In the genomic region with DNA sequence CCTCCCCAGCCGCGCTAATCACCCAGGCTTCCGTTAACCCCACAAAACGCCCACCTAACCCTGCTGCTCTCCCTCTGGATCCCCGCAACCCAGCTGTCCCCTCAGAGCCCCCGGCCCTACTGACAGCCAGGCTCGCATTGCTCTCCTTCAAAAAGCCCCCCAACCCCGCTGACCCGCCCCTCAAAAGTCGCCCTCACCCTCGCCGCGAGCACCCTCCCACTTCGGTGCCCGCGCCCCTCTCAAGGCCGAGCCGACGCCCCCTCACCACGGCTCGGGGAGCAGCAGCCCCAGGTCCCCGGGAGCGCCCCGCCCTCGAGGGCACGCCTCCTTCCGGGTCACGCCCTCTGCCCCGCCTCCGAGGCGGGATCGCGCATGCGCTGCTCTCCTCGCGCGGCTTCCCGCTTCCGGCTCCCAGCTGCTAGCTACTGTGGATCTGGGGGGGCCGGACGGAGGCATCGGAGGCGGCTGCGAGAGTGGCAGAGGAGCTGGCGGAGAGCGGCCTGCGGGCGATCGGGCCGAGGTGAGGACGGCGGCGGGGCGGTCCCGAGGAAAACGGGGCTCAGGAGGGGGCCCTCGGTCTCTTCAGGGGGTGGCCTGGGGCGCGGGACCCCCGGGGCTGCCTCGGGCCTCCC, we compare ENCODE assay signal across 1 cellular context.
A peak's percentile ranks its signal among the peaks of the same experiment; 100 is the strongest.
TF ChIP-seq lines count a peak whose summit lies in the region.

No MANE protein-coding gene starts in this region.

TF ChIP-seq in WTC11, 78 proteins besides CTCF, POLR2A, EP300 and RAD21 (continued from another document):
- TF ChIP-seq, protein P1, sequence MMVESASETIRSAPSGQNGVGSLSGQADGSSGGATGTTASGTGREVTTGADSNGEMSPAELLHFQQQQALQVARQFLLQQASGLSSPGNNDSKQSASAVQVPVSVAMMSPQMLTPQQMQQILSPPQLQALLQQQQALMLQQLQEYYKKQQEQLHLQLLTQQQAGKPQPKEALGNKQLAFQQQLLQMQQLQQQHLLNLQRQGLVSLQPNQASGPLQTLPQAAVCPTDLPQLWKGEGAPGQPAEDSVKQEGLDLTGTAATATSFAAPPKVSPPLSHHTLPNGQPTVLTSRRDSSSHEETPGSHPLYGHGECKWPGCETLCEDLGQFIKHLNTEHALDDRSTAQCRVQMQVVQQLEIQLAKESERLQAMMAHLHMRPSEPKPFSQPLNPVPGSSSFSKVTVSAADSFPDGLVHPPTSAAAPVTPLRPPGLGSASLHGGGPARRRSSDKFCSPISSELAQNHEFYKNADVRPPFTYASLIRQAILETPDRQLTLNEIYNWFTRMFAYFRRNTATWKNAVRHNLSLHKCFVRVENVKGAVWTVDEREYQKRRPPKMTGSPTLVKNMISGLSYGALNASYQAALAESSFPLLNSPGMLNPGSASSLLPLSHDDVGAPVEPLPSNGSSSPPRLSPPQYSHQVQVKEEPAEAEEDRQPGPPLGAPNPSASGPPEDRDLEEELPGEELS (CRISPR knock-in tag; IDR thresholded peaks at IDR 0.05): peak; percentile 59; the same call in 1 of the 2 replicates
- TF ChIP-seq ESRRA (CRISPR knock-in tag; IDR thresholded peaks at IDR 0.05; ENCODE audit: borderline replicate concordance) (no peak), CREM (CRISPR knock-in tag; IDR thresholded peaks at IDR 0.05) (0 out of 2 replicates have a peak, but pooled peaks have one; percentile 18)
